In the genomic region with DNA sequence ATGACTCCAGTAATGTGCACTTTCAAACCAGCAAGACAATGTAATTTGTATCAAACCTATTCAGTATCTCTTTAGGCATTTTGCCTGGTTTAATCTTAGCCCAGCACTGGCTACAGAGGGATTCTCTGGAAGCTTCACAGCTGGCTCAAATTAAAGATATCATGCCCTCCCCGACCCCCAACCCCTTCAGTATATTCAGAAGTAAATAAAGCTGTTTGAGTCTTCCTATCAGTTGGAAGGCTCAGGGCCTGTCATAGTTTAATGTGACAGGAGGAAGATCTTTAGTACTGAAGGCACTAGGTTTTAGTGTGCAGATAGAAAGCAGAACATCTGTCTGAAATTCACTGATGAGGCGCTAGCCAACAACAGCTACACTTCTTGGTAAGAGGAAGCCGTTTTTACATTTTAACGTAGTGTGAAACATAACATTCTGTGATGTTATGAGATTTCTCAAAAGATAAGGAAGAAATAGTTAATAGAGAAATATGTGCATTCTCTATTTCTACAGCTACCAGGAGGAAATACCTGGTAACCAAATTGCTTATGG, we compare ENCODE assay signal across 25 cellular contexts.
DNase-seq lines count a peak whose midpoint lies in the region; FAIRE-seq and TF ChIP-seq lines count a peak whose summit lies in the region.
"Had no signal": no experiment of that assay in that cellular context is flagged by ENCODE, and none has a peak within 500 bp of the region (broad histone marks: within the 10 kb centered on the region; RNA-seq: fewer than 3 reads in every experiment).

No MANE protein-coding gene starts in this region.

- no peak for TF ChIP-seq POLR2A in H1 (IDR thresholded peaks at IDR 0.05; ENCODE audit: control extremely low read depth in 1 of 2, low read depth in 2 of 2, low read length in 2 of 2)
- TF ChIP-seq POLR2A in uterus (IDR thresholded peaks at IDR 0.05): no peak
- no peak for TF ChIP-seq POLR2A in tibial nerve (IDR thresholded peaks at IDR 0.05)

- no peaks in the 10 kb centered on the region for H3K27me3 ChIP-seq in H1 (replicated peaks in 1 of 4; ENCODE audit: control insufficient read depth in 3 of 4, extremely low read depth in 1 of 4, insufficient read depth in 3 of 4, low read length in 3 of 4)
- H3K27me3 ChIP-seq in uterus: no peaks in the 10 kb centered on the region
- no peaks in the 10 kb centered on the region for H3K27me3 ChIP-seq in tibial nerve
- H3K27me3 ChIP-seq: hepatocyte, neutrophil, sigmoid colon had no signal

- no peak overlapping the region for H3K9ac ChIP-seq in H1 (replicated peaks in 1 of 4; ENCODE audit: extremely low read depth in 1 of 4, low read depth in 3 of 4, low read length in 3 of 4)

- no peak overlapping the region for H3K14ac ChIP-seq in H1 (ENCODE audit: insufficient read length)

- no peak overlapping the region for H3K56ac ChIP-seq in H1 (replicated peaks; ENCODE audit: insufficient read length, low read depth, low read length)

- H3K18ac ChIP-seq in H1 (ENCODE audit: extremely low read depth, low read length): no peak overlapping the region

- no peak overlapping the region for H3K4ac ChIP-seq in H1 (replicated peaks; ENCODE audit: insufficient read length, low read depth, low read length)

- H2BK15ac ChIP-seq in H1 (ENCODE audit: low read length): no peak overlapping the region

- H3K36me3 ChIP-seq in H1 (ENCODE audit: control insufficient read depth in 2 of 4, insufficient read depth in 4 of 4, low read length in 3 of 4): no peaks in the 10 kb centered on the region; a peak in 1 of 8 replicates
- no peaks in the 10 kb centered on the region for H3K36me3 ChIP-seq in uterus
- H3K36me3 ChIP-seq in tibial nerve: no peaks in the 10 kb centered on the region
- H3K36me3 ChIP-seq: neutrophil, sigmoid colon had no signal

- H4K91ac ChIP-seq in H1 (replicated peaks; ENCODE audit: insufficient read length, low read length): no peak overlapping the region

- no peaks in the 10 kb centered on the region for H3K23me2 ChIP-seq in H1 (ENCODE audit: low read depth, low read length)

- TF ChIP-seq CTCF in D721Med (IDR thresholded peaks at IDR 0.05; ENCODE audit: insufficient read depth, missing control alignments) (no peak), H1 (IDR thresholded peaks at IDR 0.05; ENCODE audit: control extremely low read depth in 1 of 3, insufficient read depth in 1 of 3, low read depth in 1 of 3, low read length in 3 of 3) (no peak), uterus (IDR thresholded peaks at IDR 0.05) (no peak), tibial nerve (IDR thresholded peaks at IDR 0.05) (no peak)

- H4K8ac ChIP-seq in H1 (ENCODE audit: extremely low read depth, insufficient read depth, low read length): no peak overlapping the region

- H2BK20ac ChIP-seq in H1 (ENCODE audit: low read length): no peak overlapping the region

- H3K4me1 ChIP-seq in H1 (replicated peaks in 1 of 4; ENCODE audit: control insufficient read depth in 3 of 4, insufficient read depth in 4 of 4, low read length in 3 of 4) (peaks cover 0 to 3% (median under 1%) of the 10 kb centered on the region in 4 experiments; a peak in 1 of 7 replicates), uterus (no peaks in the 10 kb centered on the region), tibial nerve (no peaks in the 10 kb centered on the region)
- H3K4me1 ChIP-seq: psoas muscle had no signal

- CTCF ChIA-PET in H1 (lab: Charles Lee; ENCODE audit: partially characterized antibody): interaction anchor here (0.6 kb wide), 1 partner anchor 15 kb away, joined by 4 read pairs; no protein-coding TSS in a partner anchor

- H3K4me2 ChIP-seq in H1 (ENCODE audit: insufficient read depth in 1 of 2, low read depth in 2 of 2, low read length in 2 of 2): no peak overlapping the region
- H3K4me2 ChIP-seq: hepatocyte had no signal

- no peak overlapping the region for H2BK12ac ChIP-seq in H1 (ENCODE audit: low read depth, low read length)

- peak overlapping the region; percentile 57; the same call in 1 of the 2 replicates for H2AFZ ChIP-seq in H1 (ENCODE audit: low read length)
- H2AFZ ChIP-seq: hepatocyte had no signal

- H2BK5ac ChIP-seq in H1 (ENCODE audit: low read depth, low read length): no peak overlapping the region

- H3K4me3 ChIP-seq in H1 (ENCODE audit: extremely low read depth in 1 of 4, insufficient read depth in 2 of 4, low read depth in 3 of 4, low read length in 4 of 4) (no peak overlapping the region), uterus (no peak overlapping the region), tibial nerve (no peak overlapping the region)
- H3K4me3 ChIP-seq: coronary artery, hepatocyte, psoas muscle, sigmoid colon had no signal

- H3K23ac ChIP-seq in H1 (ENCODE audit: insufficient read length): no peak overlapping the region

- no peak overlapping the region for H4K5ac ChIP-seq in H1 (ENCODE audit: insufficient read length, low read depth, low read length)

- H3K27ac ChIP-seq in H1 (ENCODE audit: low read depth, low read length) (no peak overlapping the region), uterus (no peak overlapping the region), tibial nerve (no peak overlapping the region)
- H3K27ac ChIP-seq: coronary artery, hepatocyte, HL-60, neutrophil, psoas muscle, sigmoid colon had no signal

- TF ChIP-seq RAD21 in H1 (IDR thresholded peaks at IDR 0.05 in 1 of 2, conservative IDR thresholded peaks at IDR 0.05 in 1 of 2; ENCODE audit: low read depth in 2 of 2, low read length in 2 of 2): no peak

- no peaks in the 10 kb centered on the region for H4K20me1 ChIP-seq in H1 (replicated peaks in 1 of 2; ENCODE audit: control insufficient read depth in 1 of 2, insufficient read depth in 2 of 2, low read length in 2 of 2)

- POLR2A ChIA-PET in H1 (lab: Charles Lee; ENCODE audit: partially characterized antibody): no interaction called here

- H3K79me1 ChIP-seq in H1 (ENCODE audit: low read depth, low read length): no peaks in the 10 kb centered on the region

- TF ChIP-seq EP300 in H1 (IDR thresholded peaks at IDR 0.05; ENCODE audit: borderline replicate concordance in 1 of 2, low read depth in 2 of 2, low read length in 2 of 2) (no peak), tibial nerve (IDR thresholded peaks at IDR 0.05) (no peak)

- H3K79me2 ChIP-seq in H1 (ENCODE audit: control insufficient read depth in 1 of 2, insufficient read depth in 2 of 2, low read length in 2 of 2): no peaks in the 10 kb centered on the region
- H3K79me2 ChIP-seq: hepatocyte had no signal

- FAIRE-seq in D721Med (lab: Jason Lieb, UNC) (peak; percentile 53), H1 (lab: Jason Lieb, UNC) (no peak)
- FAIRE-seq: astrocyte, frontal cortex had no signal

- intact Hi-C loops in uterus (cut with DNase I; ENCODE audit: low total_unique reads): no loop called here

- 93% methylated on average over 4 of the region's 4 CpGs; no CpG with 5 or more reads in 1 of the 2 experiments for WGBS in H1 (ENCODE audit: extremely low coverage in 1 of 2, insufficient coverage in 1 of 2, insufficient read length in 1 of 2, insufficient replicate concordance in 2 of 2, low coverage in 1 of 2, low lambda C conversion rate in 2 of 2, missing lambda C conversion rate in 1 of 2), 2 experiments
- 41 to 53% methylated on average over 4 of the region's 4 CpGs for WGBS in tibial nerve, 2 donors

- DNase-seq in D721Med (ENCODE audit: insufficient read length, low spot score): no peak
- DNase-seq in NCI-H1105 treated with DMSO at 0.1 percent for 48 hours (lab: John Stamatoyannopoulos, UW): peak; percentile 87
- peak; percentile 83 for DNase-seq in NCI-H2227 treated with DMSO at 0.1 percent for 48 hours (lab: John Stamatoyannopoulos, UW)
- no peak for DNase-seq in H1 (ENCODE audit: low read depth in 1 of 2, low spot score in 2 of 2)
- DNase-seq in uterus: no peak
- no peak for DNase-seq in C1 segment of cervical spinal cord (lab: John Stamatoyannopoulos, UW)
- no peak for DNase-seq in GM19240 (ENCODE audit: insufficient read length, low spot score)
- DNase-seq in tibial nerve (ENCODE audit: low spot score in 2 of 2): no peak
- DNase-seq: activated CD4-positive, alpha-beta T cell treated with anti-CD3 and anti-CD28 coated beads for 36 hours; activated CD8-positive, alpha-beta T cell treated with anti-CD3 and anti-CD28 coated beads, Interleukin-2, amount 10 ng/mL, durations not matched to agents 7 days and 5 days; effector memory CD8-positive, alpha-beta T cell; HFFc6; mesendoderm; NCI-H526; PC-3; psoas muscle; sigmoid colon; stimulated activated CD4-positive, alpha-beta T cell treated with anti-CD3 and anti-CD28 coated beads, Interleukin-4, amount 100 ng/mL, for 4 hours; stimulated activated naive B cell treated with anti-CD40 and anti-IgM and Interleukin-4, amounts not matched to agents 10 μg/mL and 1 μg/mL and 100 μg/mL, for 72 hours had no signal

- H2BK120ac ChIP-seq in H1 (replicated peaks; ENCODE audit: low read depth, low read length): no peak overlapping the region

- H2AK5ac ChIP-seq in H1 (ENCODE audit: low read depth, low read length): no peak overlapping the region

- no peaks in the 10 kb centered on the region for H3K9me3 ChIP-seq in H1 (ENCODE audit: insufficient read depth in 2 of 2, low read depth in 1 of 2, low read length in 1 of 2)
- no peaks in the 10 kb centered on the region for H3K9me3 ChIP-seq in uterus
- H3K9me3 ChIP-seq in tibial nerve: no peaks in the 10 kb centered on the region
- H3K9me3 ChIP-seq: neutrophil, psoas muscle, sigmoid colon had no signal

TF ChIP-seq in H1, 55 proteins besides CTCF, POLR2A, EP300 and RAD21 (continues in another document):
- TF ChIP-seq, protein P1, sequence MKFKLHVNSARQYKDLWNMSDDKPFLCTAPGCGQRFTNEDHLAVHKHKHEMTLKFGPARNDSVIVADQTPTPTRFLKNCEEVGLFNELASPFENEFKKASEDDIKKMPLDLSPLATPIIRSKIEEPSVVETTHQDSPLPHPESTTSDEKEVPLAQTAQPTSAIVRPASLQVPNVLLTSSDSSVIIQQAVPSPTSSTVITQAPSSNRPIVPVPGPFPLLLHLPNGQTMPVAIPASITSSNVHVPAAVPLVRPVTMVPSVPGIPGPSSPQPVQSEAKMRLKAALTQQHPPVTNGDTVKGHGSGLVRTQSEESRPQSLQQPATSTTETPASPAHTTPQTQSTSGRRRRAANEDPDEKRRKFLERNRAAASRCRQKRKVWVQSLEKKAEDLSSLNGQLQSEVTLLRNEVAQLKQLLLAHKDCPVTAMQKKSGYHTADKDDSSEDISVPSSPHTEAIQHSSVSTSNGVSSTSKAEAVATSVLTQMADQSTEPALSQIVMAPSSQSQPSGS (IDR thresholded peaks at IDR 0.05; ENCODE audit: low read length): no peak
- TF ChIP-seq, protein P2, sequence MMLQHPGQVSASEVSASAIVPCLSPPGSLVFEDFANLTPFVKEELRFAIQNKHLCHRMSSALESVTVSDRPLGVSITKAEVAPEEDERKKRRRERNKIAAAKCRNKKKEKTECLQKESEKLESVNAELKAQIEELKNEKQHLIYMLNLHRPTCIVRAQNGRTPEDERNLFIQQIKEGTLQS (IDR thresholded peaks at IDR 0.05; ENCODE audit: insufficient read depth, low read depth, low read length): no peak
- TF ChIP-seq, protein P3, sequence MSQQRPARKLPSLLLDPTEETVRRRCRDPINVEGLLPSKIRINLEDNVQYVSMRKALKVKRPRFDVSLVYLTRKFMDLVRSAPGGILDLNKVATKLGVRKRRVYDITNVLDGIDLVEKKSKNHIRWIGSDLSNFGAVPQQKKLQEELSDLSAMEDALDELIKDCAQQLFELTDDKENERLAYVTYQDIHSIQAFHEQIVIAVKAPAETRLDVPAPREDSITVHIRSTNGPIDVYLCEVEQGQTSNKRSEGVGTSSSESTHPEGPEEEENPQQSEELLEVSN (IDR thresholded peaks at IDR 0.05): no peak
- no peak for TF ChIP-seq TCF12 (IDR thresholded peaks at IDR 0.05; ENCODE audit: low read depth, low read length)

Comparison
In these comparisons a context has a peak if more than half of its experiments do, and no peak if none do; other contexts are left out.
1. DNase-seq: peak in NCI-H1105 treated with DMSO at 0.1 percent for 48 hours (single experiment) and NCI-H2227 treated with DMSO at 0.1 percent for 48 hours (single experiment); none in D721Med (single experiment), H1 (0 of 2), uterus (0 of 2), C1 segment of cervical spinal cord (0 of 14), GM19240 (single experiment) and tibial nerve (0 of 2).